In genomic region chr21:33948096-33948950, GRCh38 we compare ENCODE assay signal across 8 cellular contexts. TPM values are rescaled to one million over a fixed set of nuclear protein-coding genes. Genes with fewer than 3 reads are reported as not detected.
DNase-seq lines count a peak whose midpoint lies in the region; ATAC-seq lines count a peak whose summit lies in the region.

No MANE protein-coding gene starts in this region.

- peaks cover 3% of the 10 kb centered on the region for H3K4me1 ChIP-seq in urinary bladder (ENCODE audit: insufficient read depth)

- 44% methylated on average over 17 of the region's 17 CpGs for WGBS in urinary bladder

- no peaks in the 10 kb centered on the region for H3K36me3 ChIP-seq in urinary bladder (ENCODE audit: insufficient read depth)

- peaks cover 5% of the 10 kb centered on the region for H3K36me3 Mint-ChIP-seq in activated naive CD4-positive, alpha-beta T cell treated with anti-CD3 and anti-CD28 coated beads for 36 hours (ENCODE audit: low read depth)

- H3K4me1 Mint-ChIP-seq in activated naive CD4-positive, alpha-beta T cell treated with anti-CD3 and anti-CD28 coated beads for 36 hours (ENCODE audit: low read depth) = peaks cover 80% of the 10 kb centered on the region

- CTCF ChIA-PET in activated naive CD4-positive, alpha-beta T cell treated with anti-CD3 and anti-CD28 coated beads for 36 hours (lab: Charles Lee) = interaction anchor here (0.7 to 2.4 kb wide), 13 partner anchors 9 to 400 kb away, joined by 3 to 13 read pairs (median 4); no protein-coding TSS in a partner anchor

- H3K4me3 Mint-ChIP-seq in activated naive CD4-positive, alpha-beta T cell treated with anti-CD3 and anti-CD28 coated beads for 36 hours = peak overlapping the region; percentile 65

- peak overlapping the region; percentile 97 for H3K27ac Mint-ChIP-seq in activated naive CD4-positive, alpha-beta T cell treated with anti-CD3 and anti-CD28 coated beads for 36 hours

- intact Hi-C loops in activated naive CD4-positive, alpha-beta T cell treated with anti-CD3 and anti-CD28 coated beads for 36 hours (cut with micrococcal nuclease) = no loop called here
- intact Hi-C loops in posterior cingulate gyrus (cut with DNase I) = no loop called here

- peaks cover 2% of the 10 kb centered on the region for H3K27me3 Mint-ChIP-seq in activated naive CD4-positive, alpha-beta T cell treated with anti-CD3 and anti-CD28 coated beads for 36 hours (ENCODE audit: low read depth)

- peaks cover 10% of the 10 kb centered on the region for H3K9me3 Mint-ChIP-seq in activated naive CD4-positive, alpha-beta T cell treated with anti-CD3 and anti-CD28 coated beads for 36 hours

- DNase-seq in DMS153 treated with DMSO at 0.1 percent for 48 hours (lab: John Stamatoyannopoulos, UW; ENCODE audit: unreplicated experiment) (peak; percentile 95), LHCN-M2 (ENCODE audit: low read depth) (peak; percentile 77), SHP77 (lab: John Stamatoyannopoulos, UW) (peak; percentile 72 to 83), glomerular visceral epithelial cell (ENCODE audit: extremely low spot score) (peak; percentile 78), posterior cingulate gyrus (peak; percentile 38 to 98 (median 79))
- DNase-seq in activated naive CD4-positive, alpha-beta T cell treated with anti-CD3 and anti-CD28 coated beads for 36 hours = peak; percentile 94

- peak; percentile 42 for ATAC-seq in GM21619 (IDR thresholded peaks at IDR 0.05; ENCODE audit: unreplicated experiment)

- no peak overlapping the region for H3K4me3 ChIP-seq in urinary bladder (ENCODE audit: low read depth, low read length)

- H3K27ac ChIP-seq in urinary bladder (ENCODE audit: low read depth) = peak overlapping the region; percentile 75

RNA-seq across cellular contexts. Expression of gene ATP5PO, which starts 32.7 kb away (rescaled TPM):
- total RNA-seq in LHCN-M2 (2014; rRNA removed) (167 and 210 TPM in 2 replicates), urinary bladder (106 TPM)
- polyA plus RNA-seq in LHCN-M2 (2012) = 244 TPM
- 100 to 1,000 TPM; 230 TPM for total RNA-seq in activated naive CD4-positive, alpha-beta T cell treated with anti-CD3 and anti-CD28 coated beads for 36 hours
- 283 TPM for polyA plus RNA-seq in urinary bladder
